In the genomic region with DNA sequence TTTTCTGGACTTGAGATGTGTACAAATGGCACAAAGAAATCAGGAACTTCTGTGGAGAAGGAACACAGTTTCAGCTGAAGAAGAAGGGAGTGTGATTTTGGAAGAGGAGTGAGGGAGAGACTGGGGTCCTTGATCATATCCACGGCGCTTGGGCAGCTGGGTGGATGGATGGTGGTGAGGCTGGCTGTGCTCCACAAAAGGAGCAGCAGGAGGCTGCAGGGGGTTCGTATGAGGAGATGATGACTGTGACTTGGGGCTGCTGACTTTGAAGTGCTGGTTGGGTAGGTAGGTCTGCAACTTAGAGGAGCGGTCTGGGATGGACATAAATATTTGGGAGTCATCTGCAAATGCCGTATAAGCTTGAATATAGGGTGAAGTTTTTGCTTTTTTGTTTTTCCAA, we compare ENCODE assay signal across 15 cellular contexts. TPM values are rescaled to one million over a fixed set of nuclear protein-coding genes. Genes with fewer than 3 reads are reported as not detected.
A peak's percentile ranks its signal among the peaks of the same experiment; 100 is the strongest.
DNase-seq lines count a peak whose midpoint lies in the region; ATAC-seq lines count a peak whose summit lies in the region.
"Had no signal": no experiment of that assay in that cellular context is flagged by ENCODE, and none has a peak within 500 bp of the region (broad histone marks: within the 10 kb centered on the region; RNA-seq: fewer than 3 reads in every experiment).

No MANE protein-coding gene starts in this region.

- no peaks in the 10 kb centered on the region for H3K9me3 Mint-ChIP-seq in activated CD4-positive, alpha-beta T cell treated with anti-CD3 and anti-CD28 coated beads, Interleukin-2, amount 10 ng/mL, durations not matched to agents 24 days and 14 days
- no peaks in the 10 kb centered on the region for H3K9me3 Mint-ChIP-seq in activated T-helper 1 cell treated with anti-CD3 and anti-CD28 coated beads, Interleukin-12 subunit alpha, Interleukin-12 subunit beta, Interleukin-2, Interleukin-4 antibody, amounts not matched to agents 30 ng/mL and 10 ng/mL and 1 ng/mL, durations not matched to agents 14 hours and 24 hours and 36 hours
- no peaks in the 10 kb centered on the region for H3K9me3 Mint-ChIP-seq in stimulated activated effector memory CD8-positive, alpha-beta T cell treated with anti-CD3 and anti-CD28 coated beads, Interleukin-12 subunit alpha, Interleukin-12 subunit beta, amount 100 ng/mL, for 72 hours

- peaks cover 5% of the 10 kb centered on the region for H3K4me1 Mint-ChIP-seq in activated CD4-positive, alpha-beta T cell treated with anti-CD3 and anti-CD28 coated beads, Interleukin-2, amount 10 ng/mL, durations not matched to agents 24 days and 14 days
- H3K4me1 Mint-ChIP-seq in activated T-helper 1 cell treated with anti-CD3 and anti-CD28 coated beads, Interleukin-12 subunit alpha, Interleukin-12 subunit beta, Interleukin-2, Interleukin-4 antibody, amounts not matched to agents 30 ng/mL and 10 ng/mL and 1 ng/mL, durations not matched to agents 14 hours and 24 hours and 36 hours (ENCODE audit: low read depth): no peaks in the 10 kb centered on the region
- peaks cover 10% of the 10 kb centered on the region for H3K4me1 Mint-ChIP-seq in stimulated activated effector memory CD8-positive, alpha-beta T cell treated with anti-CD3 and anti-CD28 coated beads, Interleukin-12 subunit alpha, Interleukin-12 subunit beta, amount 100 ng/mL, for 72 hours

- intact Hi-C loops in activated CD4-positive, alpha-beta T cell treated with anti-CD3 and anti-CD28 coated beads, Interleukin-2, amount 10 ng/mL, durations not matched to agents 24 days and 14 days (cut with micrococcal nuclease): no loop called here
- intact Hi-C loops in activated T-helper 1 cell treated with anti-CD3 and anti-CD28 coated beads, Interleukin-12 subunit alpha, Interleukin-12 subunit beta, Interleukin-2, Interleukin-4 antibody, amounts not matched to agents 30 ng/mL and 10 ng/mL and 1 ng/mL, durations not matched to agents 14 hours and 24 hours and 36 hours (cut with micrococcal nuclease): no loop called here

- H3K4me1 ChIP-seq in iPS-20b (ENCODE audit: insufficient read depth, low read length): peaks cover 11% of the 10 kb centered on the region; the same call in 1 of the 2 replicates
- H3K4me1 ChIP-seq: A549, adrenal gland had no signal

- peaks cover 39% of the 10 kb centered on the region for H3K27me3 ChIP-seq in iPS-20b (ENCODE audit: insufficient read depth, low read length)
- H3K27me3 ChIP-seq: adrenal gland had no signal

- H3K36me3 ChIP-seq in iPS-20b (ENCODE audit: insufficient read depth, low read depth, low read length): no peaks in the 10 kb centered on the region
- H3K36me3 ChIP-seq: adrenal gland had no signal

- H3K27ac Mint-ChIP-seq in activated CD4-positive, alpha-beta T cell treated with anti-CD3 and anti-CD28 coated beads, Interleukin-2, amount 10 ng/mL, durations not matched to agents 24 days and 14 days: no peak overlapping the region
- H3K27ac Mint-ChIP-seq in activated T-helper 1 cell treated with anti-CD3 and anti-CD28 coated beads, Interleukin-12 subunit alpha, Interleukin-12 subunit beta, Interleukin-2, Interleukin-4 antibody, amounts not matched to agents 30 ng/mL and 10 ng/mL and 1 ng/mL, durations not matched to agents 14 hours and 24 hours and 36 hours: no peak overlapping the region
- H3K27ac Mint-ChIP-seq in stimulated activated effector memory CD8-positive, alpha-beta T cell treated with anti-CD3 and anti-CD28 coated beads, Interleukin-12 subunit alpha, Interleukin-12 subunit beta, amount 100 ng/mL, for 72 hours: peak overlapping the region; percentile 21

- H3K36me3 Mint-ChIP-seq in activated CD4-positive, alpha-beta T cell treated with anti-CD3 and anti-CD28 coated beads, Interleukin-2, amount 10 ng/mL, durations not matched to agents 24 days and 14 days (ENCODE audit: low read depth): peaks cover 3% of the 10 kb centered on the region
- H3K36me3 Mint-ChIP-seq in activated T-helper 1 cell treated with anti-CD3 and anti-CD28 coated beads, Interleukin-12 subunit alpha, Interleukin-12 subunit beta, Interleukin-2, Interleukin-4 antibody, amounts not matched to agents 30 ng/mL and 10 ng/mL and 1 ng/mL, durations not matched to agents 14 hours and 24 hours and 36 hours (ENCODE audit: low read depth): no peaks in the 10 kb centered on the region
- no peaks in the 10 kb centered on the region for H3K36me3 Mint-ChIP-seq in stimulated activated effector memory CD8-positive, alpha-beta T cell treated with anti-CD3 and anti-CD28 coated beads, Interleukin-12 subunit alpha, Interleukin-12 subunit beta, amount 100 ng/mL, for 72 hours

- peak overlapping the region; percentile 85 for H3K4me3 ChIP-seq in iPS-20b (ENCODE audit: low read length)
- H3K4me3 ChIP-seq: A549, adrenal gland had no signal

- no peak overlapping the region for H3K27ac ChIP-seq in iPS-20b (ENCODE audit: low read length)
- H3K27ac ChIP-seq: A549, adrenal gland had no signal

- peak overlapping the region; percentile 68; the same call in 1 of the 2 replicates for H3K9ac ChIP-seq in iPS-20b (ENCODE audit: low read depth, low read length)

- peaks cover 17% of the 10 kb centered on the region for H3K27me3 Mint-ChIP-seq in activated CD4-positive, alpha-beta T cell treated with anti-CD3 and anti-CD28 coated beads, Interleukin-2, amount 10 ng/mL, durations not matched to agents 24 days and 14 days
- peaks cover 16% of the 10 kb centered on the region for H3K27me3 Mint-ChIP-seq in activated T-helper 1 cell treated with anti-CD3 and anti-CD28 coated beads, Interleukin-12 subunit alpha, Interleukin-12 subunit beta, Interleukin-2, Interleukin-4 antibody, amounts not matched to agents 30 ng/mL and 10 ng/mL and 1 ng/mL, durations not matched to agents 14 hours and 24 hours and 36 hours (ENCODE audit: insufficient read depth)

- ATAC-seq in stimulated activated effector memory CD8-positive, alpha-beta T cell treated with anti-CD3 and anti-CD28 coated beads, Interleukin-12 subunit alpha, Interleukin-12 subunit beta, amount 100 ng/mL, for 72 hours: no peak
- ATAC-seq in HG02973 (IDR thresholded peaks at IDR 0.05; ENCODE audit: unreplicated experiment): no peak
- ATAC-seq: A549, PC-3 had no signal

- H3K4me3 Mint-ChIP-seq in activated CD4-positive, alpha-beta T cell treated with anti-CD3 and anti-CD28 coated beads, Interleukin-2, amount 10 ng/mL, durations not matched to agents 24 days and 14 days: peak overlapping the region; percentile 74
- peak overlapping the region; percentile 34 for H3K4me3 Mint-ChIP-seq in activated T-helper 1 cell treated with anti-CD3 and anti-CD28 coated beads, Interleukin-12 subunit alpha, Interleukin-12 subunit beta, Interleukin-2, Interleukin-4 antibody, amounts not matched to agents 30 ng/mL and 10 ng/mL and 1 ng/mL, durations not matched to agents 14 hours and 24 hours and 36 hours
- peak overlapping the region; percentile 65 for H3K4me3 Mint-ChIP-seq in stimulated activated effector memory CD8-positive, alpha-beta T cell treated with anti-CD3 and anti-CD28 coated beads, Interleukin-12 subunit alpha, Interleukin-12 subunit beta, amount 100 ng/mL, for 72 hours

- no peaks in the 10 kb centered on the region for H3K9me3 ChIP-seq in iPS-20b (ENCODE audit: insufficient read depth, low read depth, low read length)
- H3K9me3 ChIP-seq: A549, adrenal gland had no signal

- no peak for DNase-seq in activated CD4-positive, alpha-beta T cell treated with anti-CD3 and anti-CD28 coated beads, Interleukin-2, amount 10 ng/mL, durations not matched to agents 24 days and 14 days
- no peak for DNase-seq in activated CD4-positive, alpha-beta T cell treated with anti-CD3 and anti-CD28 coated beads for 1 hour
- no peak for DNase-seq in activated T-helper 1 cell treated with anti-CD3 and anti-CD28 coated beads, Interleukin-12 subunit alpha, Interleukin-12 subunit beta, Interleukin-2, Interleukin-4 antibody, amounts not matched to agents 30 ng/mL and 10 ng/mL and 1 ng/mL, durations not matched to agents 14 hours and 24 hours and 36 hours (ENCODE audit: low spot score)
- DNase-seq in stimulated activated effector memory CD8-positive, alpha-beta T cell treated with anti-CD3 and anti-CD28 coated beads, Interleukin-12 subunit alpha, Interleukin-12 subunit beta, amount 100 ng/mL, for 72 hours (ENCODE audit: low spot score in 2 of 2): no peak
- no peak for DNase-seq in NCI-H774 (lab: John Stamatoyannopoulos, UW)
- DNase-seq in HuH-7.5 (ENCODE audit: low spot score): no peak
- DNase-seq: adrenal gland, cortex of kidney, MM.1S, NCI-H226, PC-3, SW 1271 had no signal

RNA-seq across cellular contexts. Expression of gene DCHS1, which starts 1.3 kb away (rescaled TPM):
- total RNA-seq in activated CD4-positive, alpha-beta T cell treated with anti-CD3 and anti-CD28 coated beads, Interleukin-2, amount 10 ng/mL, durations not matched to agents 24 days and 14 days: 0.35 and 0.36 TPM in 2 replicates
- total RNA-seq in activated T-helper 1 cell treated with anti-CD3 and anti-CD28 coated beads, Interleukin-12 subunit alpha, Interleukin-12 subunit beta, Interleukin-2, Interleukin-4 antibody, amounts not matched to agents 30 ng/mL and 10 ng/mL and 1 ng/mL, durations not matched to agents 14 hours and 24 hours and 36 hours: 0.24 and 0.39 TPM in 2 replicates

RNA-seq across cellular contexts. Expression of gene MRPL17, which starts 26.2 kb away (rescaled TPM):
- 135 and 146 TPM in 2 replicates for total RNA-seq in activated CD4-positive, alpha-beta T cell treated with anti-CD3 and anti-CD28 coated beads, Interleukin-2, amount 10 ng/mL, durations not matched to agents 24 days and 14 days
- 121 and 132 TPM in 2 replicates for total RNA-seq in activated T-helper 1 cell treated with anti-CD3 and anti-CD28 coated beads, Interleukin-12 subunit alpha, Interleukin-12 subunit beta, Interleukin-2, Interleukin-4 antibody, amounts not matched to agents 30 ng/mL and 10 ng/mL and 1 ng/mL, durations not matched to agents 14 hours and 24 hours and 36 hours

RNA-seq across cellular contexts. Expression of gene TPP1, which starts 37.7 kb away (rescaled TPM):
- 32.2 and 35.2 TPM in 2 replicates for total RNA-seq in activated CD4-positive, alpha-beta T cell treated with anti-CD3 and anti-CD28 coated beads, Interleukin-2, amount 10 ng/mL, durations not matched to agents 24 days and 14 days
- 38.4 and 40.3 TPM in 2 replicates for total RNA-seq in activated T-helper 1 cell treated with anti-CD3 and anti-CD28 coated beads, Interleukin-12 subunit alpha, Interleukin-12 subunit beta, Interleukin-2, Interleukin-4 antibody, amounts not matched to agents 30 ng/mL and 10 ng/mL and 1 ng/mL, durations not matched to agents 14 hours and 24 hours and 36 hours

RNA-seq across cellular contexts. Expression of gene TAF10, which starts 44.9 kb away (rescaled TPM):
- 140 and 141 TPM in 2 replicates for total RNA-seq in activated CD4-positive, alpha-beta T cell treated with anti-CD3 and anti-CD28 coated beads, Interleukin-2, amount 10 ng/mL, durations not matched to agents 24 days and 14 days
- 155 and 166 TPM in 2 replicates for total RNA-seq in activated T-helper 1 cell treated with anti-CD3 and anti-CD28 coated beads, Interleukin-12 subunit alpha, Interleukin-12 subunit beta, Interleukin-2, Interleukin-4 antibody, amounts not matched to agents 30 ng/mL and 10 ng/mL and 1 ng/mL, durations not matched to agents 14 hours and 24 hours and 36 hours

RNA-seq across cellular contexts. Expression of gene ILK, which starts 53.4 kb away (rescaled TPM):
- 89.6 and 92.4 TPM in 2 replicates for total RNA-seq in activated CD4-positive, alpha-beta T cell treated with anti-CD3 and anti-CD28 coated beads, Interleukin-2, amount 10 ng/mL, durations not matched to agents 24 days and 14 days
- 90.1 and 97.5 TPM in 2 replicates for total RNA-seq in activated T-helper 1 cell treated with anti-CD3 and anti-CD28 coated beads, Interleukin-12 subunit alpha, Interleukin-12 subunit beta, Interleukin-2, Interleukin-4 antibody, amounts not matched to agents 30 ng/mL and 10 ng/mL and 1 ng/mL, durations not matched to agents 14 hours and 24 hours and 36 hours
